ENCODE assay signal across 3 cellular contexts in genomic region chr11:17469998-17470397, GRCh38. TPM values are rescaled to one million over a fixed set of nuclear protein-coding genes. Genes with fewer than 3 reads are reported as not detected.
"Had no signal": no experiment of that assay in that cellular context is flagged by ENCODE, and none has a peak within 500 bp of the region (broad histone marks: within the 10 kb centered on the region; RNA-seq: fewer than 3 reads in every experiment).

No MANE protein-coding gene starts in this region.

- ATAC-seq: GM12878 had no signal

- H3K4me3 ChIP-seq: GM12878 had no signal

- DNase-seq: GDM1, GF-D8 had no signal

RNA-seq across cellular contexts. Expression of gene ABCC8, which starts 6.6 kb away (rescaled TPM):
- total RNA-seq: GM12878 had no signal
